Comparison of ENCODE assay signal across 10 cellular contexts in the genomic region with DNA sequence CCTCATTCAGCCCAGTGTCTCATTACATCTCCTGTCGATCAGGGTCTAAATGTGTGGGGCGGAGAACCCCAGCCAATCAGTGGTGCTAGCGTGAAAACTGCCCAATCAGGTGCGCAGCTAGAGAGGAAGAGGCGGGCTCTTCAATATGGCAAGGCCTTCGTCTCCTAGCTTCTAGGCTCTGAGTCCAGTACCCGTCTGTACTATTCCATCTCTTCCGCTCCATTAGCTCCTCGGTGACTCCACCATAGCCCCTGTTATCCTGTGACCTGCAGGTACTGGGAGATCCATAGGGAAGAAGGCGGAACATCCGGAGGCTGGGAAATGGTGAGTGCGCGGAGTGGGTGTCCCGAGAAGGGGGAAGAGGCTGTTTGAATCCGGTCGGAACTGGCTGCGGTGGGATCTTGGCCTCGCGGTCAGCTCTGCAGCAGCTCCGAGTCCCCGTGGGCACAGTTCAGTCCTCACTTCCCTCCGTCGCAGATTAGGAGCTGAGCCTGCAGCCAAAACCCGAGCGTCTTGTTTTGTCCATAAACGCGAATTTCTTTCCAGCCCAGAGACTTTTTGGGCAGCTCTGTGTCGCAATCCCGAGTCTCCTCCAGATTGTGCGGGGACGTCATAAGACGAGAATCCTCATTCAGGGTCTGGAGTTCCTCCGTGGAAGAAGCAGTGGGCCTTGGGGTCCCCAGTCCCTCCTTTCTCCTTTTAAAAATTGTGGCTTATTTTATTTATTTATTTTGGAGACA. TPM values are rescaled to one million over a fixed set of nuclear protein-coding genes. Genes with fewer than 3 reads are reported as not detected.
DNase-seq lines count a peak whose midpoint lies in the region; ATAC-seq, FAIRE-seq and TF ChIP-seq lines count a peak whose summit lies in the region.
"Had no signal": no experiment of that assay in that cellular context is flagged by ENCODE, and none has a peak within 500 bp of the region (broad histone marks: within the 10 kb centered on the region; RNA-seq: fewer than 3 reads in every experiment).

A gene (plus strand): TSS at position 134 of the 740 bp plus-strand sequence. CDS start 188 bp downstream, at position 322.

- peak; percentile 55 for DNase-seq in activated CD4-positive, alpha-beta T cell treated with anti-CD3 and anti-CD28 coated beads for 36 hours
- DNase-seq in activated CD4-positive, alpha-beta T cell treated with anti-CD3 and anti-CD28 coated beads, Interleukin-2, amount 50 U/mL, for 4 hours: no peak
- DNase-seq in K562 (ENCODE audit: extremely low read depth in 1 of 4, low spot score in 3 of 4) (peak in 3 of 4 experiments; percentile 7 to 11 (median 11)), A673 (ENCODE audit: low spot score) (no peak)
- no peak for DNase-seq in T-helper 2 cell treated with Interferon-gamma antibody and Interleukin-4, amounts not matched to agents 5 μg/mL and 100 μg/mL, for 36 hours (ENCODE audit: low spot score)

- no peak for TF ChIP-seq EP300 in K562 (IDR thresholded peaks at IDR 0.05; ENCODE audit: low read length)

- CTCF ChIA-PET in activated CD4-positive, alpha-beta T cell treated with anti-CD3 and anti-CD28 coated beads for 36 hours (lab: Charles Lee): interaction anchor here (0.7 kb wide), 1 partner anchor 408 kb away, joined by 3 read pairs; no protein-coding TSS in a partner anchor
- CTCF ChIA-PET in K562 (lab: Yijun Ruan, JAX; ENCODE audit: low intra/inter-chr PET ratio) (no interaction called here), A673 (lab: Charles Lee) (no interaction called here)

- peak within 1 kb of the TSS; percentile 67 for H3K27ac Mint-ChIP-seq in activated CD4-positive, alpha-beta T cell treated with anti-CD3 and anti-CD28 coated beads for 36 hours
- H3K27ac Mint-ChIP-seq in T-helper 2 cell treated with Interferon-gamma antibody and Interleukin-4, amounts not matched to agents 5 μg/mL and 100 μg/mL, for 36 hours: no peak within 1 kb of the TSS

- in situ Hi-C loops in K562 (cut with MboI): no loop called here

- H4K20me1 ChIP-seq in K562 (replicated peaks; ENCODE audit: control insufficient read depth, insufficient read depth, low read length): no peaks in the 10 kb centered on the region

- ATAC-seq in activated CD4-positive, alpha-beta T cell treated with anti-CD3 and anti-CD28 coated beads for 36 hours: peak; percentile 95
- ATAC-seq in K562 (no peak), GM21619 (IDR thresholded peaks at IDR 0.05; ENCODE audit: unreplicated experiment) (no peak)

- H3K4me3 ChIP-seq in K562 (no peak within 1 kb of the TSS), mononuclear cell (ENCODE audit: low read length) (peak within 1 kb of the TSS; percentile 6), A673 (ENCODE audit: low read depth, low read length, poor library complexity, severe bottlenecking) (no peak within 1 kb of the TSS)

- no peaks in the 10 kb centered on the region for H3K27me3 Mint-ChIP-seq in activated CD4-positive, alpha-beta T cell treated with anti-CD3 and anti-CD28 coated beads for 36 hours
- H3K27me3 Mint-ChIP-seq in T-helper 2 cell treated with Interferon-gamma antibody and Interleukin-4, amounts not matched to agents 5 μg/mL and 100 μg/mL, for 36 hours (ENCODE audit: low read depth): no peaks in the 10 kb centered on the region

- peaks cover 10% of the 10 kb centered on the region for H3K36me3 Mint-ChIP-seq in activated CD4-positive, alpha-beta T cell treated with anti-CD3 and anti-CD28 coated beads for 36 hours (ENCODE audit: low read depth)
- no peaks in the 10 kb centered on the region for H3K36me3 Mint-ChIP-seq in T-helper 2 cell treated with Interferon-gamma antibody and Interleukin-4, amounts not matched to agents 5 μg/mL and 100 μg/mL, for 36 hours (ENCODE audit: low read depth)

- H3K27me3 ChIP-seq in K562 (ENCODE audit: control insufficient read depth in 2 of 2, insufficient read depth in 2 of 2, low read length in 2 of 2): no peaks in the 10 kb centered on the region
- H3K27me3 ChIP-seq in mononuclear cell (ENCODE audit: insufficient read depth, low read length): no peaks in the 10 kb centered on the region
- no peaks in the 10 kb centered on the region for H3K27me3 ChIP-seq in A673 (replicated peaks; ENCODE audit: insufficient read depth, low read depth, low read length, poor library complexity)

- no peaks in the 10 kb centered on the region for H3K4me1 ChIP-seq in K562 (replicated peaks in 1 of 2; ENCODE audit: control insufficient read depth in 2 of 2, insufficient read depth in 2 of 2, low read length in 2 of 2)
- H3K4me1 ChIP-seq in mononuclear cell (ENCODE audit: insufficient read depth, low read length): no peaks in the 10 kb centered on the region
- no peaks in the 10 kb centered on the region for H3K4me1 ChIP-seq in A673 (ENCODE audit: insufficient read depth, low read length, poor library complexity, severe bottlenecking)

- TF ChIP-seq POLR2A in K562 (conservative IDR thresholded peaks at IDR 0.05): no peak

- FAIRE-seq in K562 (lab: Jason Lieb, UNC): no peak

- peak within 1 kb of the TSS; percentile 73 for H3K4me3 Mint-ChIP-seq in activated CD4-positive, alpha-beta T cell treated with anti-CD3 and anti-CD28 coated beads for 36 hours
- H3K4me3 Mint-ChIP-seq in T-helper 2 cell treated with Interferon-gamma antibody and Interleukin-4, amounts not matched to agents 5 μg/mL and 100 μg/mL, for 36 hours: no peak within 1 kb of the TSS

- H3K9me1 ChIP-seq in K562 (ENCODE audit: control insufficient read depth, insufficient read depth, low read length): no peaks in the 10 kb centered on the region

- H3K36me3 ChIP-seq in K562 (ENCODE audit: control insufficient read depth, insufficient read depth, low read length): no peaks in the 10 kb centered on the region
- H3K36me3 ChIP-seq in A673 (ENCODE audit: insufficient read depth, low read length, poor library complexity, severe bottlenecking): no peaks in the 10 kb centered on the region

- H3K9me3 Mint-ChIP-seq in activated CD4-positive, alpha-beta T cell treated with anti-CD3 and anti-CD28 coated beads for 36 hours (ENCODE audit: low read depth): peaks cover 29% of the 10 kb centered on the region
- peaks cover 60% of the 10 kb centered on the region for H3K9me3 Mint-ChIP-seq in T-helper 2 cell treated with Interferon-gamma antibody and Interleukin-4, amounts not matched to agents 5 μg/mL and 100 μg/mL, for 36 hours

- no peak within 1 kb of the TSS for H3K4me2 ChIP-seq in K562 (ENCODE audit: insufficient read depth, low read length)

- WGBS in K562 (ENCODE audit: insufficient coverage, low coverage, missing lambda C conversion rate): under 1% methylated on average over 33 of the region's 33 CpGs

- TF ChIP-seq CTCF in K562 (IDR thresholded peaks at IDR 0.05 in 2 of 3, conservative IDR thresholded peaks at IDR 0.05 in 1 of 3; ENCODE audit: insufficient read depth in 2 of 3, low read depth in 1 of 3, low read length in 3 of 3) (no peak), A673 (conservative IDR thresholded peaks at IDR 0.05; ENCODE audit: low read depth, low read length) (no peak)

- no peak within 1 kb of the TSS for H3K9ac ChIP-seq in K562 (ENCODE audit: insufficient read depth in 1 of 2, low read depth in 2 of 2, low read length in 2 of 2)

- H3K9me3 ChIP-seq in K562 (replicated peaks; ENCODE audit: control insufficient read depth, insufficient read depth, low read depth, low read length) (no peaks in the 10 kb centered on the region; the same call in 1 of the 2 replicates), mononuclear cell (ENCODE audit: low read depth, low read length) (peaks cover 7% of the 10 kb centered on the region), A673 (ENCODE audit: low read depth, low read length, poor library complexity, severe bottlenecking) (peaks cover 21% of the 10 kb centered on the region)

- POLR2A ChIA-PET in activated CD4-positive, alpha-beta T cell treated with anti-CD3 and anti-CD28 coated beads for 36 hours (lab: Charles Lee): interaction anchor here (0.7 kb wide), 1 partner anchor 462 kb away, joined by 3 read pairs; no protein-coding TSS in a partner anchor
- POLR2A ChIA-PET in K562 (lab: Yijun Ruan, JAX): no interaction called here
- POLR2A ChIA-PET in A673 (lab: Charles Lee; ENCODE audit: low non-redundant PET): no interaction called here

- peaks cover 2% of the 10 kb centered on the region for H3K4me1 Mint-ChIP-seq in activated CD4-positive, alpha-beta T cell treated with anti-CD3 and anti-CD28 coated beads for 36 hours
- H3K4me1 Mint-ChIP-seq in T-helper 2 cell treated with Interferon-gamma antibody and Interleukin-4, amounts not matched to agents 5 μg/mL and 100 μg/mL, for 36 hours (ENCODE audit: low read depth): no peaks in the 10 kb centered on the region

- intact Hi-C loops in activated CD4-positive, alpha-beta T cell treated with anti-CD3 and anti-CD28 coated beads for 36 hours (cut with DNase I, micrococcal nuclease): no loop called here
- intact Hi-C loops in K562 (cut with micrococcal nuclease): no loop called here
- intact Hi-C loops in A673 (cut with micrococcal nuclease; ENCODE audit: unreplicated experiment): no loop called here

- BruUV-seq in K562 (replicated peaks; lab: Mats Ljungman, UMichigan): no TSS peak
- no TSS peak for BruUV-seq in A673 (replicated peaks; lab: Mats Ljungman, UMichigan)

- no peak within 1 kb of the TSS for H3K27ac ChIP-seq in K562 (ENCODE audit: extremely low read depth, low read depth, low read length)
- peak within 1 kb of the TSS; percentile 55 for H3K27ac ChIP-seq in temporal lobe (ENCODE audit: low read depth, low read length)
- no peak within 1 kb of the TSS for H3K27ac ChIP-seq in A673 (ENCODE audit: low read depth, low read length, poor library complexity, severe bottlenecking)

- H3K79me2 ChIP-seq in K562 (ENCODE audit: control insufficient read depth, insufficient read depth, low read length): no peaks in the 10 kb centered on the region

- TF ChIP-seq RAD21 in K562 (CRISPR knock-in tag; conservative IDR thresholded peaks at IDR 0.05 in 1 of 2, IDR thresholded peaks at IDR 0.05 in 1 of 2): no peak

- no peak within 1 kb of the TSS for H2AFZ ChIP-seq in K562 (ENCODE audit: low read depth, low read length)

RNA-seq across cellular contexts. Expression of the gene that starts here (rescaled TPM):
- total RNA-seq in activated CD4-positive, alpha-beta T cell treated with anti-CD3 and anti-CD28 coated beads for 36 hours: 1 to 10 TPM in 1 of 2 experiments, under 1 TPM in 1; 0.84 to 1.1 TPM
- not detected in 2 replicates for total RNA-seq in K562 (2011; cell fraction: chromatin; rRNA removed; ENCODE audit: low replicate concordance)
- total RNA-seq in K562 (2011; cell fraction: nucleolus; rRNA removed): not detected in 2 replicates
- not detected in 2 replicates for total RNA-seq in K562 (2011; cell fraction: nucleoplasm; rRNA removed)
- not detected in 2 replicates for total RNA-seq in K562 (2014; rRNA removed)
- not detected in 2 replicates for total RNA-seq in K562 (2014; rRNA removed; fragmentation: Illumina TruSeq; extraction: Trizol)
- total RNA-seq in K562 (2015; rRNA removed; fragmentation: Illumina TruSeq; extraction: Trizol): not detected in 2 replicates
- total RNA-seq in K562 (2021): not detected in 2 replicates
- not detected in 2 replicates for polyA plus RNA-seq in K562 (2011; rRNA removed)
- not detected in 2 replicates for polyA plus RNA-seq in K562 (2011; cell fraction: cytosol; rRNA removed)
- not detected in 2 replicates for polyA plus RNA-seq in K562 (2011; cell fraction: nucleus; rRNA removed)
- not detected in 2 replicates for polyA plus RNA-seq in K562 (2012)
- polyA plus RNA-seq in K562 (2014; fragmentation: Illumina TruSeq; extraction: Trizol): not detected in 2 replicates
- polyA plus RNA-seq in K562 (2014; fragmentation: Nextera tagmentation; extraction: Ambion mirVana): not detected
- not detected in 2 replicates for polyA plus RNA-seq in K562 (2014; rRNA removed)
- not detected in 2 replicates for polyA minus RNA-seq in K562 (2011; rRNA and poly(A)+ RNA removed)
- not detected in 2 replicates for polyA minus RNA-seq in K562 (2011; cell fraction: cytosol; rRNA and poly(A)+ RNA removed)
- not detected in 2 replicates for polyA minus RNA-seq in K562 (2011; cell fraction: nucleus; rRNA and poly(A)+ RNA removed)
- total RNA-seq in mononuclear cell: 0.52 TPM
- total RNA-seq in temporal lobe: 0.25 TPM
- not detected in 2 replicates for total RNA-seq in A673 (2021)
- total RNA-seq: kidney epithelial cell had no signal
- polyA plus RNA-seq: BJ had no signal

Comparison
In these comparisons a context has a peak if more than half of its experiments do, and no peak if none do; other contexts are left out.
1. Peak in DNase-seq in K562; RNA of the gene not detected or under 1 TPM.